22 cellular contexts compared by ENCODE assay signal in genomic region chr13:71829542-71829941, GRCh38. TPM values are rescaled to one million over a fixed set of nuclear protein-coding genes. Genes with fewer than 3 reads are reported as not detected.
DNase-seq lines count a peak whose midpoint lies in the region; TF ChIP-seq lines count a peak whose summit lies in the region.
"Had no signal": no experiment of that assay in that cellular context is flagged by ENCODE, and none has a peak within 500 bp of the region (broad histone marks: within the 10 kb centered on the region; RNA-seq: fewer than 3 reads in every experiment).

No MANE protein-coding gene starts in this region.

- H3K27ac ChIP-seq in HL-60 (replicated peaks) (peak overlapping the region; percentile 88), neuronal stem cell (replicated peaks; ENCODE audit: low read length) (no peak overlapping the region)
- H3K27ac ChIP-seq: BLaER1 treated with 17β-estradiol and CSF1 and Interleukin-3, amounts not matched to agents 10 nM and 100 nM; SJCRH30 had no signal

- H2BK5ac ChIP-seq in neuronal stem cell (ENCODE audit: low read length) = no peak overlapping the region

- in situ Hi-C loops in G401 (cut with HindIII; ENCODE audit: low sequenced_read_pairs) = no loop called here

- H4K8ac ChIP-seq in neuronal stem cell (ENCODE audit: low read depth, low read length) = no peak overlapping the region

- H3K36me3 ChIP-seq in neuronal stem cell (replicated peaks in 1 of 2; ENCODE audit: control insufficient read depth in 2 of 2, insufficient read depth in 2 of 2, low read length in 2 of 2) = peaks cover 0 to 2% of the 10 kb centered on the region in 2 donors
- H3K36me3 ChIP-seq: BLaER1 treated with 17β-estradiol and CSF1 and Interleukin-3, amounts not matched to agents 10 nM and 100 nM; SJCRH30 had no signal

- TF ChIP-seq CTCF in HL-60 (IDR thresholded peaks at IDR 0.05; ENCODE audit: insufficient read depth, low read length) (no peak), nephron progenitor cell (IDR thresholded peaks at IDR 0.05) (no peak), lower leg skin (IDR thresholded peaks at IDR 0.05) (no peak)

- peaks cover 51% of the 10 kb centered on the region for H3K36me3 Mint-ChIP-seq in nephron progenitor cell (ENCODE audit: low read depth)

- no peak overlapping the region for H3K4ac ChIP-seq in neuronal stem cell (ENCODE audit: low read length)

- H3K4me3 Mint-ChIP-seq in nephron progenitor cell = peak overlapping the region; percentile 2
- H3K4me3 Mint-ChIP-seq: CD4-positive, alpha-beta T cell; T-helper 17 cell had no signal

- intact Hi-C loops in lower leg skin (cut with DNase I; ENCODE audit: low total_unique reads) = no loop called here

- H2BK120ac ChIP-seq in neuronal stem cell (ENCODE audit: low read depth, low read length) = no peak overlapping the region

- WGBS in neuronal stem cell (ENCODE audit: extremely low coverage in 2 of 2, insufficient read length in 2 of 2, insufficient replicate concordance in 1 of 2), 2 donors = no CpG with 5 or more reads among the region's 1 CpG
- 28 to 33% methylated on average over 1 of the region's 1 CpG for WGBS in lower leg skin, 2 donors

- no peak overlapping the region for H3K23ac ChIP-seq in neuronal stem cell (ENCODE audit: low read depth, low read length, poor library complexity)

- no peaks in the 10 kb centered on the region for H3K27me3 Mint-ChIP-seq in nephron progenitor cell (ENCODE audit: low read depth, poor library complexity)
- H3K27me3 Mint-ChIP-seq: CD4-positive, alpha-beta T cell; T-helper 17 cell had no signal

- H3K4me2 ChIP-seq in neuronal stem cell (ENCODE audit: insufficient read depth, low read length, poor library complexity, severe bottlenecking) = no peak overlapping the region
- H3K4me2 ChIP-seq: BLaER1 treated with 17β-estradiol and CSF1 and Interleukin-3, amounts not matched to agents 10 nM and 100 nM had no signal

- H3K14ac ChIP-seq in neuronal stem cell (ENCODE audit: low read length) = no peak overlapping the region

- H2BK15ac ChIP-seq in neuronal stem cell (ENCODE audit: low read length) = no peak overlapping the region

- no peak overlapping the region for H3K9ac ChIP-seq in neuronal stem cell (ENCODE audit: low read depth, low read length, poor library complexity)
- H3K9ac ChIP-seq: BLaER1 treated with 17β-estradiol and CSF1 and Interleukin-3, amounts not matched to agents 10 nM and 100 nM had no signal

- no peak overlapping the region for H2AK5ac ChIP-seq in neuronal stem cell (ENCODE audit: low read depth, low read length)

- H2BK12ac ChIP-seq in neuronal stem cell (ENCODE audit: low read length) = no peak overlapping the region

- H2AFZ ChIP-seq in neuronal stem cell (ENCODE audit: low read length) = no peak overlapping the region

- no peak for TF ChIP-seq POLR2A in lower leg skin (IDR thresholded peaks at IDR 0.05)

- H3K18ac ChIP-seq in neuronal stem cell (ENCODE audit: low read length) = no peak overlapping the region

- H3K27ac Mint-ChIP-seq in nephron progenitor cell = peak overlapping the region; percentile 93
- H3K27ac Mint-ChIP-seq: T-helper 17 cell had no signal

- H3K4me3 ChIP-seq in HL-60 (replicated peaks; ENCODE audit: insufficient read depth, low read length) (no peak overlapping the region), neuronal stem cell (ENCODE audit: low read length in 2 of 2) (no peak overlapping the region), lower leg skin (ENCODE audit: low read depth, poor library complexity, severe bottlenecking) (no peak overlapping the region)
- H3K4me3 ChIP-seq: BLaER1 treated with 17β-estradiol and CSF1 and Interleukin-3, amounts not matched to agents 10 nM and 100 nM; SJCRH30 had no signal

- peaks cover 71% of the 10 kb centered on the region for H3K4me1 Mint-ChIP-seq in nephron progenitor cell
- H3K4me1 Mint-ChIP-seq: T-helper 17 cell had no signal

- H3K27me3 ChIP-seq in HL-60 (ENCODE audit: insufficient read depth, poor library complexity, severe bottlenecking) (no peaks in the 10 kb centered on the region), neuronal stem cell (ENCODE audit: control insufficient read depth in 3 of 3, insufficient read depth in 3 of 3, low read depth in 1 of 3, low read length in 3 of 3) (peaks cover 0 to 2% (median 0%) of the 10 kb centered on the region in 3 experiments)
- H3K27me3 ChIP-seq: BLaER1 treated with 17β-estradiol and CSF1 and Interleukin-3, amounts not matched to agents 10 nM and 100 nM; SJCRH30 had no signal

- no peaks in the 10 kb centered on the region for H3K79me1 ChIP-seq in neuronal stem cell (ENCODE audit: low read depth, low read length)

- peaks cover 0 to 2% of the 10 kb centered on the region in 2 donors for H3K9me3 ChIP-seq in neuronal stem cell (replicated peaks in 1 of 2; ENCODE audit: control insufficient read depth in 2 of 2, insufficient read depth in 1 of 2, low read depth in 1 of 2, low read length in 2 of 2)
- H3K9me3 ChIP-seq: BLaER1 treated with 17β-estradiol and CSF1 and Interleukin-3, amounts not matched to agents 10 nM and 100 nM; SJCRH30 had no signal

- no peak overlapping the region for H4K91ac ChIP-seq in neuronal stem cell (ENCODE audit: low read depth, low read length, poor library complexity)

- peaks cover 12% of the 10 kb centered on the region for H3K9me3 Mint-ChIP-seq in nephron progenitor cell
- H3K9me3 Mint-ChIP-seq: CD4-positive, alpha-beta T cell had no signal

- DNase-seq in NCI-H146 (lab: John Stamatoyannopoulos, UW) (peak; percentile 7), NCI-H146 treated with DMSO at 0.1 percent for 48 hours (lab: John Stamatoyannopoulos, UW; ENCODE audit: unreplicated experiment) (no peak), HL-60 (ENCODE audit: low read depth in 1 of 2, low spot score in 1 of 2) (no peak), NCI-H69 (lab: John Stamatoyannopoulos, UW) (peak; percentile 89), nephron progenitor cell (no peak), neuronal stem cell (ENCODE audit: low spot score) (no peak), G401 (ENCODE audit: low spot score) (no peak), lower leg skin (ENCODE audit: low spot score in 2 of 2) (no peak)
- DNase-seq: CD4-positive, alpha-beta T cell; DMS79; EL; HCEC 1CT; MV-4-11; NCI-H1105; NCI-H1694 treated with DMSO at 0.1 percent for 48 hours; NCI-H2081; NCI-H2171 treated with DMSO at 0.1 percent for 48 hours; NCI-H446 treated with DMSO at 0.1 percent for 48 hours; NCI-H774; SJCRH30; T-helper 17 cell had no signal

- peaks cover 8% of the 10 kb centered on the region in 2 donors for H3K4me1 ChIP-seq in neuronal stem cell (ENCODE audit: control insufficient read depth in 2 of 2, insufficient read depth in 1 of 2, low read depth in 1 of 2, low read length in 2 of 2)
- H3K4me1 ChIP-seq: SJCRH30 had no signal

RNA-seq across cellular contexts. Expression of gene DACH1, which starts 37.5 kb away (rescaled TPM):
- 17.9 TPM for polyA plus RNA-seq in neuronal stem cell (2013, experiment 1 of 2)
- polyA plus RNA-seq in neuronal stem cell (2013, experiment 2 of 2) = 19.5 TPM
- total RNA-seq in G401 (2014; rRNA removed; shearing (Covaris generic)) = not detected in 2 replicates
- 1 to 10 TPM in 3 of 4 donors, under 1 TPM in 1; 0.38 to 5.8 (median 2.5) TPM for total RNA-seq in lower leg skin

Comparison
In these comparisons a context has a peak if more than half of its experiments do, and no peak if none do; other contexts are left out.
1. DNase-seq: peak in NCI-H146 (single experiment) and NCI-H69 (single experiment); none in NCI-H146 treated with DMSO at 0.1 percent for 48 hours (single experiment), HL-60 (0 of 2), nephron progenitor cell (single experiment), neuronal stem cell (single experiment), G401 (single experiment) and lower leg skin (0 of 2).